Comparison of ENCODE assay signal across 27 cellular contexts in the genomic region with DNA sequence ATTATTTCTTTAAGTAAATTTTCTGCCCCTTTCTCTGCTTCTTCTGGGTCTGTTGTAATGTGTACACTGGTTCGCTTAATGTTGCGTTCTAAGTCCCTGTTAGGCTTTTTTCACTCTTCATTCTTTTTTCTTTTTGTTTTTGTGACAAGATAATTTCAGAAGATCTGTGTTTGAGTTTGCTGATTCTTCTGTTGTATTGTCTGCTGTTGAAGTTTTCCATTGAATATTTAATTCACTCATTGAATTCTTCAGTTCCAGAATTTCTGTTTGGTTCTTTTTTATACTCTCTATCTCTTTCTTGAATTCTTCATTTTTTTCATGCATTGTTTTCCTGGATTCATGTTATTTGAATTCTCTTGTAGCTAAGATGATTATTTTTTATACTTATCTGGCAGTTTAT.
DNase-seq lines count a peak whose midpoint lies in the region; ATAC-seq, FAIRE-seq and TF ChIP-seq lines count a peak whose summit lies in the region.
"Had no signal": no experiment of that assay in that cellular context is flagged by ENCODE, and none has a peak within 500 bp of the region (broad histone marks: within the 10 kb centered on the region; RNA-seq: fewer than 3 reads in every experiment).

No MANE protein-coding gene starts in this region.

- POLR2A ChIA-PET in K562 (lab: Yijun Ruan, JAX), result no interaction called here

- H3K4me1 Mint-ChIP-seq in activated T-cell treated with anti-CD3 and anti-CD28 coated beads, Interleukin-2, amount 50 U/mL, for 72 hours (ENCODE audit: low read depth), result no peaks in the 10 kb centered on the region
- H3K4me1 Mint-ChIP-seq in activated T-cell treated with anti-CD3 and anti-CD28 coated beads, Interleukin-2, amount 50 U/mL, for 24 hours (ENCODE audit: low read depth), result peaks cover 2% of the 10 kb centered on the region
- H3K4me1 Mint-ChIP-seq: CD14-positive monocyte had no signal

- no peak overlapping the region for H3K4me2 ChIP-seq in K562 (ENCODE audit: insufficient read depth, low read length)
- H3K4me2 ChIP-seq: BLaER1 had no signal

- H3K9me3 Mint-ChIP-seq in activated T-cell treated with anti-CD3 and anti-CD28 coated beads, Interleukin-2, amount 50 U/mL, for 72 hours, result peaks cover 8 to 20% of the 10 kb centered on the region in 2 donors
- H3K9me3 Mint-ChIP-seq in activated T-cell treated with anti-CD3 and anti-CD28 coated beads, Interleukin-2, amount 50 U/mL, for 24 hours, result peaks cover 39% of the 10 kb centered on the region

- no peak for TF ChIP-seq RAD21 in K562 (CRISPR knock-in tag; conservative IDR thresholded peaks at IDR 0.05 in 1 of 2, IDR thresholded peaks at IDR 0.05 in 1 of 2)

- in situ Hi-C loops in K562 (cut with MboI), result no loop called here

- H3K9me3 ChIP-seq in K562 (replicated peaks; ENCODE audit: control insufficient read depth, insufficient read depth, low read depth, low read length), result no peaks in the 10 kb centered on the region; the same call in 1 of the 2 replicates
- H3K9me3 ChIP-seq: BE2C had no signal

- CTCF ChIA-PET in K562 (lab: Yijun Ruan, JAX; ENCODE audit: low intra/inter-chr PET ratio), result no interaction called here

- peaks cover 16% of the 10 kb centered on the region for H3K79me2 ChIP-seq in K562 (ENCODE audit: control insufficient read depth, insufficient read depth, low read length)

- H3K36me3 Mint-ChIP-seq in activated T-cell treated with anti-CD3 and anti-CD28 coated beads, Interleukin-2, amount 50 U/mL, for 72 hours (ENCODE audit: insufficient read depth in 2 of 2), result peaks cover 40 to 61% of the 10 kb centered on the region in 2 donors
- peaks cover 92% of the 10 kb centered on the region for H3K36me3 Mint-ChIP-seq in activated T-cell treated with anti-CD3 and anti-CD28 coated beads, Interleukin-2, amount 50 U/mL, for 24 hours (ENCODE audit: low read depth)

- no peak overlapping the region for H2AFZ ChIP-seq in K562 (ENCODE audit: low read depth, low read length)

- H3K9ac ChIP-seq in K562 (ENCODE audit: insufficient read depth in 1 of 2, low read depth in 2 of 2, low read length in 2 of 2), result no peak overlapping the region
- H3K9ac ChIP-seq: BLaER1 had no signal

- no peaks in the 10 kb centered on the region for H3K9me1 ChIP-seq in K562 (ENCODE audit: control insufficient read depth, insufficient read depth, low read length)

- no peaks in the 10 kb centered on the region for H3K4me1 ChIP-seq in K562 (replicated peaks in 1 of 2; ENCODE audit: control insufficient read depth in 2 of 2, insufficient read depth in 2 of 2, low read length in 2 of 2)
- H3K4me1 ChIP-seq: BE2C, BLaER1 had no signal

- no peak overlapping the region for H3K27ac ChIP-seq in K562 (ENCODE audit: extremely low read depth, low read depth, low read length)
- H3K27ac ChIP-seq: BLaER1 had no signal

- no peak for TF ChIP-seq CTCF in K562 (IDR thresholded peaks at IDR 0.05 in 2 of 3, conservative IDR thresholded peaks at IDR 0.05 in 1 of 3; ENCODE audit: insufficient read depth in 2 of 3, low read depth in 1 of 3, low read length in 3 of 3)

- no peak overlapping the region for H3K4me3 ChIP-seq in K562
- H3K4me3 ChIP-seq: BLaER1, GM12878 had no signal

- H3K27ac Mint-ChIP-seq in activated T-cell treated with anti-CD3 and anti-CD28 coated beads, Interleukin-2, amount 50 U/mL, for 72 hours, result peak overlapping the region; percentile 51
- H3K27ac Mint-ChIP-seq in activated T-cell treated with anti-CD3 and anti-CD28 coated beads, Interleukin-2, amount 50 U/mL, for 24 hours, result no peak overlapping the region
- H3K27ac Mint-ChIP-seq: CD14-positive monocyte; CD4-positive, alpha-beta memory T cell; CD4-positive, CD25-positive, alpha-beta regulatory T cell; CD8-positive, alpha-beta memory T cell had no signal

- DNase-seq in activated T-cell treated with anti-CD3 and anti-CD28 coated beads, Interleukin-2, amount 50 U/mL, for 72 hours, result no peak
- DNase-seq in activated T-cell treated with anti-CD3 and anti-CD28 coated beads, Interleukin-2, amount 50 U/mL, for 24 hours, result no peak
- no peak for DNase-seq in K562 (ENCODE audit: extremely low read depth in 1 of 4, low spot score in 3 of 4)
- no peak for DNase-seq in NCI-H187 treated with DMSO at 0.1 percent for 48 hours (lab: John Stamatoyannopoulos, UW)
- DNase-seq in posterior vena cava (ENCODE audit: low spot score), result no peak
- DNase-seq: 8988T; ACHN; BE2C; C1 segment of cervical spinal cord; CD4-positive, alpha-beta memory T cell; CD4-positive, CD25-positive, alpha-beta regulatory T cell; CD8-positive, alpha-beta memory T cell; COR-L47; DMS 273 treated with DMSO at 0.1 percent for 48 hours; DMS153; DMS53; DMS79; DND-41; EL; GDM1 had no signal

- TF ChIP-seq POLR2A in K562 (conservative IDR thresholded peaks at IDR 0.05), result no peak

- ATAC-seq in activated T-cell treated with anti-CD3 and anti-CD28 coated beads, Interleukin-2, amount 50 U/mL, for 72 hours (replicated peaks in 1 of 2), result no peak
- no peak for ATAC-seq in K562
- ATAC-seq: GM12878 had no signal

- no peaks in the 10 kb centered on the region for H4K20me1 ChIP-seq in K562 (replicated peaks; ENCODE audit: control insufficient read depth, insufficient read depth, low read length)
- H4K20me1 ChIP-seq: BLaER1 had no signal

- WGBS in K562 (ENCODE audit: insufficient coverage, low coverage, missing lambda C conversion rate), result 100% methylated on average over 2 of the region's 2 CpGs

- H3K27me3 Mint-ChIP-seq in activated T-cell treated with anti-CD3 and anti-CD28 coated beads, Interleukin-2, amount 50 U/mL, for 72 hours (ENCODE audit: low read depth), result no peaks in the 10 kb centered on the region
- H3K27me3 Mint-ChIP-seq in activated T-cell treated with anti-CD3 and anti-CD28 coated beads, Interleukin-2, amount 50 U/mL, for 24 hours, result no peaks in the 10 kb centered on the region
- H3K27me3 Mint-ChIP-seq: CD4-positive, alpha-beta memory T cell; CD4-positive, CD25-positive, alpha-beta regulatory T cell; CD8-positive, alpha-beta memory T cell had no signal

- H3K4me3 Mint-ChIP-seq in activated T-cell treated with anti-CD3 and anti-CD28 coated beads, Interleukin-2, amount 50 U/mL, for 72 hours, result no peak overlapping the region
- H3K4me3 Mint-ChIP-seq in activated T-cell treated with anti-CD3 and anti-CD28 coated beads, Interleukin-2, amount 50 U/mL, for 24 hours, result no peak overlapping the region
- H3K4me3 Mint-ChIP-seq: CD14-positive monocyte; CD8-positive, alpha-beta memory T cell had no signal

- no peak for TF ChIP-seq EP300 in K562 (IDR thresholded peaks at IDR 0.05; ENCODE audit: low read length)

- intact Hi-C loops in K562 (cut with micrococcal nuclease), result no loop called here
- intact Hi-C loops in posterior vena cava (cut with DNase I), result no loop called here

- peaks cover 21% of the 10 kb centered on the region; the same call in 1 of the 3 replicates for H3K36me3 ChIP-seq in K562 (ENCODE audit: control insufficient read depth, insufficient read depth, low read length)

- no TSS peak for BruUV-seq in K562 (replicated peaks; lab: Mats Ljungman, UMichigan)

- no peak for FAIRE-seq in K562 (lab: Jason Lieb, UNC)
- peak; percentile 13 for FAIRE-seq in islet of Langerhans (lab: Jason Lieb, UNC)
- FAIRE-seq: A204.1, GM12878, GM12892, GM18507 had no signal

- no peaks in the 10 kb centered on the region for H3K27me3 ChIP-seq in K562 (ENCODE audit: control insufficient read depth in 2 of 2, insufficient read depth in 2 of 2, low read length in 2 of 2)
- H3K27me3 ChIP-seq: BE2C, BLaER1 had no signal

TF ChIP-seq in K562, 482 proteins besides CTCF, POLR2A, EP300 and RAD21 (continues in another document):
- TF ChIP-seq, protein P1, sequence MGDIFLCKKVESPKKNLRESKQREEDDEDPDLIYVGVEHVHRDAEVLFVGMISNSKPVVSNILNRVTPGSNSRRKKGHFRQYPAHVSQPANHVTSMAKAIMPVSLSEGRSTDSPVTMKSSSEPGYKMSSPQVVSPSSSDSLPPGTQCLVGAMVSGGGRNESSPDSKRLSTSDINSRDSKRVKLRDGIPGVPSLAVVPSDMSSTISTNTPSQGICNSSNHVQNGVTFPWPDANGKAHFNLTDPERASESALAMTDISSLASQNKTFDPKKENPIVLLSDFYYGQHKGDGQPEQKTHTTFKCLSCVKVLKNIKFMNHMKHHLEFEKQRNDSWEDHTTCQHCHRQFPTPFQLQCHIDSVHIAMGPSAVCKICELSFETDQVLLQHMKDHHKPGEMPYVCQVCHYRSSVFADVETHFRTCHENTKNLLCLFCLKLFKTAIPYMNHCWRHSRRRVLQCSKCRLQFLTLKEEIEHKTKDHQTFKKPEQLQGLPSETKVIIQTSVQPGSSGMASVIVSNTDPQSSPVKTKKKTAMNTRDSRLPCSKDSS (IDR thresholded peaks at IDR 0.05; ENCODE audit: low read depth, partially characterized antibody), result peak; percentile 62
- TF ChIP-seq, protein P2, sequence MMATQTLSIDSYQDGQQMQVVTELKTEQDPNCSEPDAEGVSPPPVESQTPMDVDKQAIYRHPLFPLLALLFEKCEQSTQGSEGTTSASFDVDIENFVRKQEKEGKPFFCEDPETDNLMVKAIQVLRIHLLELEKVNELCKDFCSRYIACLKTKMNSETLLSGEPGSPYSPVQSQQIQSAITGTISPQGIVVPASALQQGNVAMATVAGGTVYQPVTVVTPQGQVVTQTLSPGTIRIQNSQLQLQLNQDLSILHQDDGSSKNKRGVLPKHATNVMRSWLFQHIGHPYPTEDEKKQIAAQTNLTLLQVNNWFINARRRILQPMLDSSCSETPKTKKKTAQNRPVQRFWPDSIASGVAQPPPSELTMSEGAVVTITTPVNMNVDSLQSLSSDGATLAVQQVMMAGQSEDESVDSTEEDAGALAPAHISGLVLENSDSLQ (IDR thresholded peaks at IDR 0.05), result no peak
- TF ChIP-seq, protein P3, sequence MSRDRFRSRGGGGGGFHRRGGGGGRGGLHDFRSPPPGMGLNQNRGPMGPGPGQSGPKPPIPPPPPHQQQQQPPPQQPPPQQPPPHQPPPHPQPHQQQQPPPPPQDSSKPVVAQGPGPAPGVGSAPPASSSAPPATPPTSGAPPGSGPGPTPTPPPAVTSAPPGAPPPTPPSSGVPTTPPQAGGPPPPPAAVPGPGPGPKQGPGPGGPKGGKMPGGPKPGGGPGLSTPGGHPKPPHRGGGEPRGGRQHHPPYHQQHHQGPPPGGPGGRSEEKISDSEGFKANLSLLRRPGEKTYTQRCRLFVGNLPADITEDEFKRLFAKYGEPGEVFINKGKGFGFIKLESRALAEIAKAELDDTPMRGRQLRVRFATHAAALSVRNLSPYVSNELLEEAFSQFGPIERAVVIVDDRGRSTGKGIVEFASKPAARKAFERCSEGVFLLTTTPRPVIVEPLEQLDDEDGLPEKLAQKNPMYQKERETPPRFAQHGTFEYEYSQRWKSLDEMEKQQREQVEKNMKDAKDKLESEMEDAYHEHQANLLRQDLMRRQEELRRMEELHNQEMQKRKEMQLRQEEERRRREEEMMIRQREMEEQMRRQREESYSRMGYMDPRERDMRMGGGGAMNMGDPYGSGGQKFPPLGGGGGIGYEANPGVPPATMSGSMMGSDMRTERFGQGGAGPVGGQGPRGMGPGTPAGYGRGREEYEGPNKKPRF (IDR thresholded peaks at IDR 0.05; ENCODE audit: low read depth, low read length), result no peak
- peak in 1 of 2 experiments; percentile 80; a peak in 2 of 3 replicates for TF ChIP-seq CBX3 (IDR thresholded peaks at IDR 0.05; ENCODE audit: borderline replicate concordance in 1 of 2, low read length in 2 of 2)
